In the genomic region with DNA sequence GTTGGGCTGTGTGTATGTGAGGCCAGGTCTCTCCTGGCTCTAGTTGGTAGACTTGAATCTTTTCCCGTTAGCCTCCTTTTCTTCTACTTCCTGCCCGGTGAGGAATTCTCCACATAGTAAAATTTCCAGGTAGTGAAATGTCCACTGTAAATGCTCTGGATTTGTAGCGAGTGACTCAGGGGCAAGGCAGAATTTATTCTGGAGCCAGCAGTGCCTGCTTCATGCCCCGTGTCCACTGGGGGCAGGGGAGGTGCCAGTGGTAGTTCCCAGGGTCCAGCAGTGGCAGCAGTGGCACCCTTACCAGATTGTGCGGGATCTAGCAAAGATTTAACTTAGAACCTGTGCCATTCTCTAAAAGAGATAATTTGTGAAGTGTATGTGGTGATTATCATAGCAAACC, we compare ENCODE assay signal across 25 cellular contexts.
DNase-seq lines count a peak whose midpoint lies in the region; FAIRE-seq and TF ChIP-seq lines count a peak whose summit lies in the region.
"Had no signal": no experiment of that assay in that cellular context is flagged by ENCODE, and none has a peak within 500 bp of the region (broad histone marks: within the 10 kb centered on the region; RNA-seq: fewer than 3 reads in every experiment).

No MANE protein-coding gene starts in this region.

- H3K27me3 ChIP-seq in endodermal cell (ENCODE audit: control insufficient read depth, insufficient read depth, low read length, poor library complexity, severe bottlenecking): peaks cover 11% of the 10 kb centered on the region
- H3K27me3 ChIP-seq: MG63, sigmoid colon had no signal

- peaks cover 52% of the 10 kb centered on the region for H3K27me3 Mint-ChIP-seq in endodermal cell (ENCODE audit: insufficient read depth)
- H3K27me3 Mint-ChIP-seq in progenitor cell of endocrine pancreas: peaks cover 7% of the 10 kb centered on the region
- peaks cover 9% of the 10 kb centered on the region for H3K27me3 Mint-ChIP-seq in activated CD4-positive, alpha-beta memory T cell treated with anti-CD3 and anti-CD28 coated beads for 36 hours
- H3K27me3 Mint-ChIP-seq: brain had no signal

- CTCF ChIA-PET in activated CD4-positive, alpha-beta memory T cell treated with anti-CD3 and anti-CD28 coated beads for 36 hours (lab: Charles Lee): no interaction called here

- TF ChIP-seq CTCF in GM12872 (IDR thresholded peaks at IDR 0.05; ENCODE audit: insufficient read depth, low read depth, low read length) (peak; percentile 25; the same call in 1 of the 3 replicates), endodermal cell (conservative IDR thresholded peaks at IDR 0.05) (peak; percentile 58), progenitor cell of endocrine pancreas (IDR thresholded peaks at IDR 0.05; ENCODE audit: unreplicated experiment) (peak; percentile 24), kidney (IDR thresholded peaks at IDR 0.05; ENCODE audit: borderline replicate concordance, extremely low read depth, insufficient read depth) (no peak)

- H3K4me1 Mint-ChIP-seq in endodermal cell (peaks cover 16% of the 10 kb centered on the region), progenitor cell of endocrine pancreas (ENCODE audit: low read depth) (peaks cover 3% of the 10 kb centered on the region)
- H3K4me1 Mint-ChIP-seq in activated CD4-positive, alpha-beta memory T cell treated with anti-CD3 and anti-CD28 coated beads for 36 hours (ENCODE audit: low read depth): peaks cover 25% of the 10 kb centered on the region

- H3K9me3 Mint-ChIP-seq in endodermal cell: no peaks in the 10 kb centered on the region
- no peaks in the 10 kb centered on the region for H3K9me3 Mint-ChIP-seq in progenitor cell of endocrine pancreas (ENCODE audit: low read depth)
- no peaks in the 10 kb centered on the region for H3K9me3 Mint-ChIP-seq in activated CD4-positive, alpha-beta memory T cell treated with anti-CD3 and anti-CD28 coated beads for 36 hours
- H3K9me3 Mint-ChIP-seq: activated CD8-positive, alpha-beta T cell treated with anti-CD3 and anti-CD28 coated beads for 36 hours; T-cell had no signal

- H3K27ac Mint-ChIP-seq in endodermal cell (no peak overlapping the region), progenitor cell of endocrine pancreas (no peak overlapping the region)
- no peak overlapping the region for H3K27ac Mint-ChIP-seq in activated CD4-positive, alpha-beta memory T cell treated with anti-CD3 and anti-CD28 coated beads for 36 hours
- H3K27ac Mint-ChIP-seq: activated CD8-positive, alpha-beta T cell treated with anti-CD3 and anti-CD28 coated beads for 36 hours; activated naive CD8-positive, alpha-beta T cell; brain; T-cell had no signal

- H3K9me3 ChIP-seq in endodermal cell (ENCODE audit: control insufficient read depth, low read length): no peaks in the 10 kb centered on the region
- H3K9me3 ChIP-seq in kidney (ENCODE audit: control insufficient read depth in 1 of 2, low read length in 2 of 2): no peaks in the 10 kb centered on the region
- H3K9me3 ChIP-seq: MG63, sigmoid colon had no signal

- H3K36me3 Mint-ChIP-seq in endodermal cell (ENCODE audit: low read depth): no peaks in the 10 kb centered on the region
- no peaks in the 10 kb centered on the region for H3K36me3 Mint-ChIP-seq in progenitor cell of endocrine pancreas (ENCODE audit: insufficient read depth)
- no peaks in the 10 kb centered on the region for H3K36me3 Mint-ChIP-seq in activated CD4-positive, alpha-beta memory T cell treated with anti-CD3 and anti-CD28 coated beads for 36 hours
- H3K36me3 Mint-ChIP-seq: activated naive CD8-positive, alpha-beta T cell; brain; T-cell had no signal

- no peak overlapping the region for H3K4me3 ChIP-seq in endodermal cell (ENCODE audit: low read length)
- H3K4me3 ChIP-seq in kidney (ENCODE audit: low read length in 2 of 2): no peak overlapping the region
- H3K4me3 ChIP-seq: MG63, sigmoid colon had no signal

- no peak for FAIRE-seq in kidney (lab: Jason Lieb, UNC)
- FAIRE-seq: GM12892, HTR-8/SVneo had no signal

- H3K4me1 ChIP-seq in endodermal cell (ENCODE audit: control insufficient read depth, insufficient read depth, low read length): no peaks in the 10 kb centered on the region
- H3K4me1 ChIP-seq in kidney (ENCODE audit: control insufficient read depth in 1 of 2, insufficient read depth in 1 of 2, low read depth in 1 of 2, low read length in 2 of 2): no peaks in the 10 kb centered on the region
- H3K4me1 ChIP-seq: sigmoid colon had no signal

- intact Hi-C loops in kidney (cut with DNase I): loop anchor here (5.0 kb wide), 1 partner anchor 1298 kb away; no protein-coding TSS in a partner anchor
- intact Hi-C loops in activated CD4-positive, alpha-beta memory T cell treated with anti-CD3 and anti-CD28 coated beads for 36 hours (cut with micrococcal nuclease): loop anchor here (5.0 to 10.0 kb wide), 2 partner anchors 1298 to 1415 kb away; no protein-coding TSS in a partner anchor

- H3K4me3 Mint-ChIP-seq in endodermal cell (no peak overlapping the region), progenitor cell of endocrine pancreas (ENCODE audit: low read depth) (no peak overlapping the region)
- no peak overlapping the region for H3K4me3 Mint-ChIP-seq in activated CD4-positive, alpha-beta memory T cell treated with anti-CD3 and anti-CD28 coated beads for 36 hours
- H3K4me3 Mint-ChIP-seq: activated CD8-positive, alpha-beta T cell treated with anti-CD3 and anti-CD28 coated beads for 36 hours; activated naive CD8-positive, alpha-beta T cell; brain; T-cell had no signal

- no peak overlapping the region for H3K27ac ChIP-seq in endodermal cell (ENCODE audit: low read depth, low read length)
- no peak overlapping the region for H3K27ac ChIP-seq in kidney (ENCODE audit: low read depth in 2 of 2, low read length in 2 of 2)
- H3K27ac ChIP-seq: sigmoid colon, VCaP had no signal

- H3K9ac ChIP-seq in endodermal cell (ENCODE audit: extremely low read depth, low read length, poor library complexity, severe bottlenecking) (no peak overlapping the region), kidney (ENCODE audit: low read length in 2 of 2) (no peak overlapping the region)

- H3K36me3 ChIP-seq in endodermal cell (ENCODE audit: control insufficient read depth, insufficient read depth, low read length): no peaks in the 10 kb centered on the region
- H3K36me3 ChIP-seq in kidney (ENCODE audit: control insufficient read depth in 1 of 2, insufficient read depth in 2 of 2, low read length in 2 of 2): no peaks in the 10 kb centered on the region
- H3K36me3 ChIP-seq: MG63, sigmoid colon had no signal

- 95% methylated on average over 2 to 5 of the region's 5 CpGs for WGBS in endodermal cell (ENCODE audit: insufficient coverage in 1 of 2, insufficient read length in 1 of 2), 2 experiments

- DNase-seq in M059J (ENCODE audit: low read depth): peak; percentile 21
- no peak for DNase-seq in endodermal cell
- DNase-seq in progenitor cell of endocrine pancreas (ENCODE audit: low spot score, unreplicated experiment): no peak
- DNase-seq in AG08395 (ENCODE audit: low spot score): no peak
- no peak for DNase-seq in C1 segment of cervical spinal cord (lab: John Stamatoyannopoulos, UW)
- DNase-seq in kidney: no peak
- DNase-seq in activated CD4-positive, alpha-beta memory T cell treated with anti-CD3 and anti-CD28 coated beads for 36 hours: no peak
- DNase-seq: activated CD8-positive, alpha-beta T cell treated with anti-CD3 and anti-CD28 coated beads for 36 hours; activated T-cell treated with anti-CD3 and anti-CD28 coated beads, Interleukin-2, amount 50 U/mL, for 48 hours; AML-193; GF-D8; left ventricle myocardium superior; MG63; NCI-H187; NCI-H510A treated with DMSO at 0.1 percent for 48 hours; occipital lobe; sigmoid colon; stimulated activated CD4-positive, alpha-beta T cell treated with anti-CD3 and anti-CD28 coated beads, Interleukin-2, amount 100 ng/mL, for 24 hours; T-cell had no signal

- POLR2A ChIA-PET in activated CD4-positive, alpha-beta memory T cell treated with anti-CD3 and anti-CD28 coated beads for 36 hours (lab: Charles Lee): no interaction called here
